ENCODE assay signal across 5 cellular contexts in genomic region chr14:98921324-98921723, GRCh38.
DNase-seq lines count a peak whose midpoint lies in the region; TF ChIP-seq lines count a peak whose summit lies in the region.
"Not testable (repeated sequence)": the region's sequence is repeated elsewhere in the genome, so short reads cannot be mapped to it uniquely, and the experiment has no call there.

No MANE protein-coding gene starts in this region.

- TF ChIP-seq EP300 in suprapubic skin (IDR thresholded peaks at IDR 0.05) = not testable (repeated sequence)

- not testable (repeated sequence) for H3K27me3 ChIP-seq in suprapubic skin

- not testable (repeated sequence) for H3K9me3 ChIP-seq in HEK293 (ENCODE audit: control insufficient read depth, insufficient read depth, low read depth, low read length); suprapubic skin

- H3K36me3 ChIP-seq in HEK293 (ENCODE audit: control insufficient read depth in 2 of 2, insufficient read depth in 1 of 2, low read length in 2 of 2); suprapubic skin: not testable (repeated sequence)

- DNase-seq in activated CD8-positive, alpha-beta memory T cell treated with anti-CD3 and anti-CD28 coated beads for 24 hours = peak; percentile 32
- peak; percentile 5 for DNase-seq in cardiac septum (ENCODE audit: low spot score)
- DNase-seq in posterior vena cava (ENCODE audit: low spot score) = peak; percentile 5
- peak; percentile 10 to 13 for DNase-seq in suprapubic skin (ENCODE audit: low spot score in 2 of 2)

- not testable (repeated sequence) for H3K4me3 ChIP-seq in HEK293 (ENCODE audit: low read depth, low read length); suprapubic skin

- intact Hi-C loops in cardiac septum (cut with DNase I); posterior vena cava (cut with DNase I): not testable (repeated sequence)

- not testable (repeated sequence) for H3K27ac ChIP-seq in HEK293 (ENCODE audit: extremely low read depth, low read depth, low read length); suprapubic skin

- 84% methylated on average over 3 of the region's 3 CpGs for WGBS in suprapubic skin

- POLR2A ChIA-PET in HEK293 (lab: Yijun Ruan, JAX) = not testable (repeated sequence)

- CTCF ChIA-PET in HEK293 (lab: Yijun Ruan, JAX) = not testable (repeated sequence)

- not testable (repeated sequence) for TF ChIP-seq POLR2A in suprapubic skin (IDR thresholded peaks at IDR 0.05)

- H3K4me1 ChIP-seq in HEK293 (ENCODE audit: control insufficient read depth, insufficient read depth, low read length) = not testable (repeated sequence)
- H3K4me1 ChIP-seq in suprapubic skin = peaks cover 15% of the 10 kb centered on the region

- not testable (repeated sequence) for TF ChIP-seq CTCF in HEK293 (tag by site-specific recombination; IDR thresholded peaks at IDR 0.05); suprapubic skin (IDR thresholded peaks at IDR 0.05)

TF ChIP-seq in HEK293, 187 proteins besides CTCF, POLR2A, EP300 and RAD21:
- TF ChIP-seq EGR2 (tag by site-specific recombination; IDR thresholded peaks at IDR 0.05; ENCODE audit: low read depth) (peak; percentile 54; the same call in 1 of the 2 replicates), ZFHX2 (tag by site-specific recombination; conservative IDR thresholded peaks at IDR 0.05) (peak; percentile 66)
